Comparison of ENCODE assay signal across 20 cellular contexts in the genomic region with DNA sequence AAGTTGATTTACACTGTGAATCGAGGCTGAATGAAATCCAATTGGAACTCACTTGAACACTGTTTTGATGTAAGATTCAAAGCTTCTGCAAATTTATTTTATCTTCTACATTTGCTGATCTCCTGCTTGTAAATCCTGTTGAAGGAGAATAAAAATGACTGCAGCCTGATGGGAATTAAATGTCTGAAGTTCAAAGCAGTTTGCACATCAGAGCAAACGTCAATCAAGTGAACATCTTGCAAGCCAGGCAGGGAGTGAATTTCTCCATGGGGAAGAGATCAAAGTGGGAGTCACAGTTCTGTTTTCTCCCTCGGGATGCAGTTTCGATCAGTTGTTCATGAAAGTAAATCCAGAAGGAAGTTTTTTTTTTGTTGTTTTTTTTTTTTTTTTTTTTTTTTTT.
"Had no signal": no experiment of that assay in that cellular context is flagged by ENCODE, and none has a peak within 500 bp of the region (broad histone marks: within the 10 kb centered on the region; RNA-seq: fewer than 3 reads in every experiment).

No MANE protein-coding gene starts in this region.

- H3K9me3 Mint-ChIP-seq: activated CD4-positive, alpha-beta memory T cell treated with anti-CD3 and anti-CD28 coated beads, Interleukin-2, amount 10 ng/mL, durations not matched to agents 7 days and 5 days; activated naive CD8-positive, alpha-beta T cell treated with anti-CD3 and anti-CD28 coated beads for 36 hours; activated T-helper 17 cell treated with anti-CD3 and anti-CD28 coated beads, Interleukin-2, amount 50 U/mL, for 72 hours had no signal

- H3K36me3 ChIP-seq: left lung, ovary, thyroid gland had no signal

- H3K27me3 Mint-ChIP-seq: activated naive CD8-positive, alpha-beta T cell treated with anti-CD3 and anti-CD28 coated beads for 36 hours had no signal

- H3K27ac ChIP-seq: epithelial cell of prostate, foreskin keratinocyte, left lung had no signal

- H3K4me3 Mint-ChIP-seq: activated CD4-positive, alpha-beta memory T cell treated with anti-CD3 and anti-CD28 coated beads, Interleukin-2, amount 10 ng/mL, durations not matched to agents 7 days and 5 days; activated CD8-positive, alpha-beta memory T cell treated with anti-CD3 and anti-CD28 coated beads, Interleukin-2, amount 10 ng/mL, durations not matched to agents 7 days and 5 days; activated naive CD8-positive, alpha-beta T cell treated with anti-CD3 and anti-CD28 coated beads for 36 hours; activated T-helper 17 cell treated with anti-CD3 and anti-CD28 coated beads, Interleukin-2, amount 50 U/mL, for 72 hours; T-cell had no signal

- H3K36me3 Mint-ChIP-seq: activated CD8-positive, alpha-beta memory T cell treated with anti-CD3 and anti-CD28 coated beads, Interleukin-2, amount 10 ng/mL, durations not matched to agents 7 days and 5 days; activated naive CD8-positive, alpha-beta T cell treated with anti-CD3 and anti-CD28 coated beads for 36 hours; T-cell had no signal

- H3K4me3 ChIP-seq: dorsolateral prefrontal cortex, left lung, ovary, thyroid gland had no signal

- H3K27me3 ChIP-seq: dorsolateral prefrontal cortex, foreskin keratinocyte, left lung, ovary, thyroid gland had no signal

- DNase-seq: activated CD4-positive, alpha-beta memory T cell treated with anti-CD3 and anti-CD28 coated beads, Interleukin-2, amount 10 ng/mL, durations not matched to agents 7 days and 5 days; activated CD4-positive, alpha-beta T cell treated with anti-CD3 and anti-CD28 coated beads for 48 hours; activated CD4-positive, CD25-positive, alpha-beta regulatory T cell; activated CD8-positive, alpha-beta memory T cell treated with anti-CD3 and anti-CD28 coated beads, Interleukin-2, amount 10 ng/mL, durations not matched to agents 7 days and 5 days; activated naive CD4-positive, alpha-beta T cell; activated naive CD8-positive, alpha-beta T cell treated with anti-CD3 and anti-CD28 coated beads for 36 hours; amniotic stem cell; central memory CD4-positive, alpha-beta T cell; dorsolateral prefrontal cortex; foreskin keratinocyte; left lung; midbrain; ovary; stimulated activated CD4-positive, alpha-beta T cell treated with anti-CD3 and anti-CD28 coated beads, Interleukin-1b, Interleukin-23, amount 100 ng/mL, for 48 hours; stimulated activated naive CD4-positive, alpha-beta T cell treated with Interleukin-2 at 50 U/mL for 16 hours; T-cell; T-helper 9 cell had no signal

- ATAC-seq: activated CD8-positive, alpha-beta memory T cell treated with anti-CD3 and anti-CD28 coated beads, Interleukin-2, amount 10 ng/mL, durations not matched to agents 7 days and 5 days; activated T-helper 17 cell treated with anti-CD3 and anti-CD28 coated beads, Interleukin-2, amount 50 U/mL, for 72 hours; foreskin keratinocyte; T-cell had no signal

- H3K9me3 ChIP-seq: left lung, ovary, thyroid gland had no signal

- H3K4me1 Mint-ChIP-seq: activated CD4-positive, alpha-beta memory T cell treated with anti-CD3 and anti-CD28 coated beads, Interleukin-2, amount 10 ng/mL, durations not matched to agents 7 days and 5 days; activated CD8-positive, alpha-beta memory T cell treated with anti-CD3 and anti-CD28 coated beads, Interleukin-2, amount 10 ng/mL, durations not matched to agents 7 days and 5 days; activated T-helper 17 cell treated with anti-CD3 and anti-CD28 coated beads, Interleukin-2, amount 50 U/mL, for 72 hours; T-cell had no signal

- H3K27ac Mint-ChIP-seq: activated CD4-positive, alpha-beta memory T cell treated with anti-CD3 and anti-CD28 coated beads, Interleukin-2, amount 10 ng/mL, durations not matched to agents 7 days and 5 days; activated CD8-positive, alpha-beta memory T cell treated with anti-CD3 and anti-CD28 coated beads, Interleukin-2, amount 10 ng/mL, durations not matched to agents 7 days and 5 days; activated naive CD8-positive, alpha-beta T cell treated with anti-CD3 and anti-CD28 coated beads for 36 hours; activated T-helper 17 cell treated with anti-CD3 and anti-CD28 coated beads, Interleukin-2, amount 50 U/mL, for 72 hours; T-cell had no signal
